Comparison of ENCODE assay signal across 9 cellular contexts in genomic region chrX:20547649-20548051, GRCh38.
DNase-seq lines count a peak whose midpoint lies in the region; ATAC-seq and TF ChIP-seq lines count a peak whose summit lies in the region.
"Had no signal": no experiment of that assay in that cellular context is flagged by ENCODE, and none has a peak within 500 bp of the region (broad histone marks: within the 10 kb centered on the region; RNA-seq: fewer than 3 reads in every experiment).

No MANE protein-coding gene starts in this region.

- CTCF ChIA-PET in AG04449 (lab: Yijun Ruan, JAX) = interaction anchor here (1.3 kb wide), 1 partner anchor 18 kb away, joined by 5 read pairs; no protein-coding TSS in a partner anchor

- POLR2A ChIA-PET in AG04449 (lab: Yijun Ruan, JAX) = no interaction called here

- DNase-seq in AG04449 (ENCODE audit: low read depth, low spot score) = peak; percentile 21
- peak; percentile 44 for DNase-seq in RKO (ENCODE audit: low spot score)
- peak; percentile 74 for DNase-seq in iris pigment epithelial cell (ENCODE audit: low read depth)
- DNase-seq in activated gamma-delta T cell (lab: John Stamatoyannopoulos, UW) = no peak
- no peak for DNase-seq in 8988T
- no peak for DNase-seq in NCI-H1436 treated with DMSO at 0.1 percent for 48 hours (lab: John Stamatoyannopoulos, UW)
- DNase-seq: SW 1271 had no signal

- peak; percentile 81 for ATAC-seq in GM19463 (IDR thresholded peaks at IDR 0.05; ENCODE audit: unreplicated experiment)
- ATAC-seq in HG02840 (IDR thresholded peaks at IDR 0.05; ENCODE audit: low FRiP score, unreplicated experiment) = no peak

- H3K4me3 ChIP-seq in AG04449 (ENCODE audit: low read depth, low read length) = no peak overlapping the region

- TF ChIP-seq CTCF in AG04449 (IDR thresholded peaks at IDR 0.05; ENCODE audit: insufficient read depth, low read length, missing control alignments) = no peak

Comparison
In these comparisons a context has a peak if more than half of its experiments do, and no peak if none do; other contexts are left out.
1. DNase-seq: peak in AG04449 (single experiment), RKO (single experiment) and iris pigment epithelial cell (single experiment); none in activated gamma-delta T cell (single experiment), 8988T (single experiment) and NCI-H1436 treated with DMSO at 0.1 percent for 48 hours (single experiment).